8 cellular contexts compared by ENCODE assay signal in the genomic region with DNA sequence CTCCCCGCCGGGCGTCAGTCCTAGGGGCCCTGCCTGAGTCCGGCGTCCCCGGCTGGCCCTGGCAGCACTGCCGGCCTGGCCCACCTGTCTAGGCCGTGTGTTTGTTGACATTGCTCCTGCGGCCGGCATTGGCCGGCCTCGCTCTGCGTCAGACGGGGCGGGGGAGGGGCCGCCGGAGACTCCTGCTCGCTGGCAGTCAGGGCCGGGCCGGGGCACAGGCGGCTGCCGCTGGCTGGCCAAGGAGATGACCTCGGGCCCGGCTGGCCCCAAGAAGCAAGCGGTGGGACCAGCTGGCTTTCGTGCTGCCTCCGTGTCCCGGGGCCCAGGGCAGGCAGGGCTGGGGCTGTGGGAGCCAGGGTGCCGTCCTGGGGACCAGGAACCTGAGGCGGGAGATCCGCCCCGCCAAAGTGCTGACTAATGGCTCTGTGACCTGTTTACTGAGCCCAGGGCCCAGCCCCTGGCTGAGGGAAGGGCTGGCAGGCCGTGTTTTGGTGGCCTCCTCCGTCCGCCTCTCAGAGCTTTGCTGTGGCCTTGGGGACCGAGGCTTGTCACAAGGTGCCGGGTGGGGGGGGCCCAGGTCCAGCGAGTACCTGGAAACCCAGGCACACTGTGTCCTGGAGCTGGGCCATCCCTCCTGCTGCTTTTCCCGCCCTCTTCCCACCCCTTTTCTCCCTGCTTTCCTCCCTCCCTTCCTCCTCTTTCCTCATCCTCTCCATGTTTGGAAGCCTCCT. TPM values are rescaled to one million over a fixed set of nuclear protein-coding genes. Genes with fewer than 3 reads are reported as not detected.
DNase-seq lines count a peak whose midpoint lies in the region; ATAC-seq and TF ChIP-seq lines count a peak whose summit lies in the region.

No MANE protein-coding gene starts in this region.

- peak overlapping the region; percentile 86 to 94 (median 87) for H3K4me3 ChIP-seq in liver (ENCODE audit: low read depth in 1 of 3, low read length in 3 of 3)

- H3K27me3 ChIP-seq in liver (ENCODE audit: control insufficient read depth in 4 of 4, insufficient read depth in 4 of 4, low read length in 3 of 4) = no peaks in the 10 kb centered on the region

- DNase-seq in NCI-H1436 (lab: John Stamatoyannopoulos, UW) (peak; percentile 33), NCI-H1436 treated with DMSO at 0.1 percent for 48 hours (lab: John Stamatoyannopoulos, UW) (no peak), NCI-H2196 treated with DMSO at 0.1 percent for 48 hours (lab: John Stamatoyannopoulos, UW; ENCODE audit: unreplicated experiment) (peak; percentile 87), dermis microvascular lymphatic vessel endothelial cell (ENCODE audit: low read depth in 2 of 2) (peak; percentile 79 to 94)
- DNase-seq in activated CD4-positive, alpha-beta T cell treated with anti-CD3 and anti-CD28 coated beads, Interleukin-2, amount 50 U/mL, for 24 hours (ENCODE audit: low read depth in 1 of 2, low spot score in 1 of 2) = peak; percentile 38 to 44
- DNase-seq in stimulated activated CD4-positive, alpha-beta T cell treated with anti-CD3 and anti-CD28 coated beads, Interleukin-2, amount 100 ng/mL, for 24 hours = peak; percentile 68 to 77

- peak overlapping the region; percentile 95 to 98 for H3K27ac ChIP-seq in liver (ENCODE audit: low read depth in 1 of 2, low read length in 2 of 2)

- ATAC-seq in HG02981 (IDR thresholded peaks at IDR 0.05; ENCODE audit: unreplicated experiment) = peak; percentile 63

- peak overlapping the region; percentile 21 to 100 for H3K9ac ChIP-seq in liver (ENCODE audit: low read depth in 1 of 2, low read length in 2 of 2)

- H3K36me3 ChIP-seq in liver (ENCODE audit: control insufficient read depth in 4 of 4, insufficient read depth in 3 of 4, low read depth in 1 of 4, low read length in 3 of 4) = peaks cover 0 to 6% (median 0%) of the 10 kb centered on the region in 4 donors

- TF ChIP-seq RAD21 in liver (IDR thresholded peaks at IDR 0.05) = peak in 1 of 2 donors; percentile 14

- peaks cover 5 to 22% (median 13%) of the 10 kb centered on the region in 4 donors for H3K4me1 ChIP-seq in liver (ENCODE audit: control insufficient read depth in 4 of 4, insufficient read depth in 4 of 4, low read length in 3 of 4)

- WGBS in liver = 1% methylated on average over 39 of the region's 39 CpGs

- no peaks in the 10 kb centered on the region for H3K9me3 ChIP-seq in liver (ENCODE audit: control insufficient read depth in 4 of 4, low read length in 3 of 4)

- TF ChIP-seq CTCF in liver (IDR thresholded peaks at IDR 0.05; ENCODE audit: low read depth, low read length, missing input control) = no peak

TF ChIP-seq in liver, 16 proteins besides CTCF, POLR2A, EP300 and RAD21:
- peak; percentile 74 to 79 for TF ChIP-seq RXRA (IDR thresholded peaks at IDR 0.05)
- no peak for TF ChIP-seq HNF4G (IDR thresholded peaks at IDR 0.05)
- TF ChIP-seq, protein P1, sequence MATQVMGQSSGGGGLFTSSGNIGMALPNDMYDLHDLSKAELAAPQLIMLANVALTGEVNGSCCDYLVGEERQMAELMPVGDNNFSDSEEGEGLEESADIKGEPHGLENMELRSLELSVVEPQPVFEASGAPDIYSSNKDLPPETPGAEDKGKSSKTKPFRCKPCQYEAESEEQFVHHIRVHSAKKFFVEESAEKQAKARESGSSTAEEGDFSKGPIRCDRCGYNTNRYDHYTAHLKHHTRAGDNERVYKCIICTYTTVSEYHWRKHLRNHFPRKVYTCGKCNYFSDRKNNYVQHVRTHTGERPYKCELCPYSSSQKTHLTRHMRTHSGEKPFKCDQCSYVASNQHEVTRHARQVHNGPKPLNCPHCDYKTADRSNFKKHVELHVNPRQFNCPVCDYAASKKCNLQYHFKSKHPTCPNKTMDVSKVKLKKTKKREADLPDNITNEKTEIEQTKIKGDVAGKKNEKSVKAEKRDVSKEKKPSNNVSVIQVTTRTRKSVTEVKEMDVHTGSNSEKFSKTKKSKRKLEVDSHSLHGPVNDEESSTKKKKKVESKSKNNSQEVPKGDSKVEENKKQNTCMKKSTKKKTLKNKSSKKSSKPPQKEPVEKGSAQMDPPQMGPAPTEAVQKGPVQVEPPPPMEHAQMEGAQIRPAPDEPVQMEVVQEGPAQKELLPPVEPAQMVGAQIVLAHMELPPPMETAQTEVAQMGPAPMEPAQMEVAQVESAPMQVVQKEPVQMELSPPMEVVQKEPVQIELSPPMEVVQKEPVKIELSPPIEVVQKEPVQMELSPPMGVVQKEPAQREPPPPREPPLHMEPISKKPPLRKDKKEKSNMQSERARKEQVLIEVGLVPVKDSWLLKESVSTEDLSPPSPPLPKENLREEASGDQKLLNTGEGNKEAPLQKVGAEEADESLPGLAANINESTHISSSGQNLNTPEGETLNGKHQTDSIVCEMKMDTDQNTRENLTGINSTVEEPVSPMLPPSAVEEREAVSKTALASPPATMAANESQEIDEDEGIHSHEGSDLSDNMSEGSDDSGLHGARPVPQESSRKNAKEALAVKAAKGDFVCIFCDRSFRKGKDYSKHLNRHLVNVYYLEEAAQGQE (IDR thresholded peaks at IDR 0.05) = peak; percentile 60
- TF ChIP-seq FOXA1 (IDR thresholded peaks at IDR 0.05) = peak; percentile 71
- peak; percentile 84 for TF ChIP-seq YY1 (IDR thresholded peaks at IDR 0.05)
- peak; percentile 46 to 69 for TF ChIP-seq HNF4A (conservative IDR thresholded peaks at IDR 0.05)
- no peak for TF ChIP-seq GABPA (IDR thresholded peaks at IDR 0.05 in 1 of 2, conservative IDR thresholded peaks at IDR 0.05 in 1 of 2)
- TF ChIP-seq FOXA2 (IDR thresholded peaks at IDR 0.05) = peak; percentile 80
- peak; percentile 82 for TF ChIP-seq TAF1 (conservative IDR thresholded peaks at IDR 0.05)
- peak; percentile 80 for TF ChIP-seq SP1 (IDR thresholded peaks at IDR 0.05)
- TF ChIP-seq JUND (IDR thresholded peaks at IDR 0.05) = no peak
- peak in 1 of 2 donors; percentile 35 for TF ChIP-seq EGR1 (IDR thresholded peaks at IDR 0.05; ENCODE audit: low read depth in 2 of 2)
- TF ChIP-seq, protein P2, sequence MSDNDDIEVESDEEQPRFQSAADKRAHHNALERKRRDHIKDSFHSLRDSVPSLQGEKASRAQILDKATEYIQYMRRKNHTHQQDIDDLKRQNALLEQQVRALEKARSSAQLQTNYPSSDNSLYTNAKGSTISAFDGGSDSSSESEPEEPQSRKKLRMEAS (IDR thresholded peaks at IDR 0.05) = no peak
- TF ChIP-seq NR2F2 (IDR thresholded peaks at IDR 0.05) = peak; percentile 60
- TF ChIP-seq, protein P3, sequence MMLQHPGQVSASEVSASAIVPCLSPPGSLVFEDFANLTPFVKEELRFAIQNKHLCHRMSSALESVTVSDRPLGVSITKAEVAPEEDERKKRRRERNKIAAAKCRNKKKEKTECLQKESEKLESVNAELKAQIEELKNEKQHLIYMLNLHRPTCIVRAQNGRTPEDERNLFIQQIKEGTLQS (IDR thresholded peaks at IDR 0.05) = no peak
- TF ChIP-seq, protein P4, sequence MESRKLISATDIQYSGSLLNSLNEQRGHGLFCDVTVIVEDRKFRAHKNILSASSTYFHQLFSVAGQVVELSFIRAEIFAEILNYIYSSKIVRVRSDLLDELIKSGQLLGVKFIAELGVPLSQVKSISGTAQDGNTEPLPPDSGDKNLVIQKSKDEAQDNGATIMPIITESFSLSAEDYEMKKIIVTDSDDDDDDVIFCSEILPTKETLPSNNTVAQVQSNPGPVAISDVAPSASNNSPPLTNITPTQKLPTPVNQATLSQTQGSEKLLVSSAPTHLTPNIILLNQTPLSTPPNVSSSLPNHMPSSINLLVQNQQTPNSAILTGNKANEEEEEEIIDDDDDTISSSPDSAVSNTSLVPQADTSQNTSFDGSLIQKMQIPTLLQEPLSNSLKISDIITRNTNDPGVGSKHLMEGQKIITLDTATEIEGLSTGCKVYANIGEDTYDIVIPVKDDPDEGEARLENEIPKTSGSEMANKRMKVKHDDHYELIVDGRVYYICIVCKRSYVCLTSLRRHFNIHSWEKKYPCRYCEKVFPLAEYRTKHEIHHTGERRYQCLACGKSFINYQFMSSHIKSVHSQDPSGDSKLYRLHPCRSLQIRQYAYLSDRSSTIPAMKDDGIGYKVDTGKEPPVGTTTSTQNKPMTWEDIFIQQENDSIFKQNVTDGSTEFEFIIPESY (IDR thresholded peaks at IDR 0.05) = no peak
TF ChIP-seq in liver: peak in this region for 10.

RNA-seq across cellular contexts. Expression of a gene that starts 1.8 kb away (rescaled TPM):
- 4.5 and 16.2 TPM in 2 replicates for total RNA-seq in dermis microvascular lymphatic vessel endothelial cell
- total RNA-seq in liver = 10 to 100 TPM; 14.1 to 41.7 TPM
- polyA plus RNA-seq in liver = 10 to 100 TPM; 12.5 to 16.1 TPM

RNA-seq across cellular contexts. Expression of a gene that starts 32.8 kb away (rescaled TPM):
- total RNA-seq in dermis microvascular lymphatic vessel endothelial cell = 7.6 and 10.2 TPM in 2 replicates
- total RNA-seq in liver = 10 to 100 TPM in 1 of 2 donors, 1 to 10 TPM in 1; 9.2 to 12.1 TPM
- 10 to 100 TPM in 1 of 2 donors, 1 to 10 TPM in 1; 6.1 to 24.4 TPM for polyA plus RNA-seq in liver

RNA-seq across cellular contexts. Expression of a gene that starts 53.5 kb away (rescaled TPM):
- 5.9 and 10.7 TPM in 2 replicates for total RNA-seq in dermis microvascular lymphatic vessel endothelial cell
- 10 to 100 TPM in 1 of 2 donors, 1 to 10 TPM in 1; 9.0 to 12.4 TPM for total RNA-seq in liver
- polyA plus RNA-seq in liver = 1 to 10 TPM; 4.7 to 5.3 TPM
